In the genomic region with DNA sequence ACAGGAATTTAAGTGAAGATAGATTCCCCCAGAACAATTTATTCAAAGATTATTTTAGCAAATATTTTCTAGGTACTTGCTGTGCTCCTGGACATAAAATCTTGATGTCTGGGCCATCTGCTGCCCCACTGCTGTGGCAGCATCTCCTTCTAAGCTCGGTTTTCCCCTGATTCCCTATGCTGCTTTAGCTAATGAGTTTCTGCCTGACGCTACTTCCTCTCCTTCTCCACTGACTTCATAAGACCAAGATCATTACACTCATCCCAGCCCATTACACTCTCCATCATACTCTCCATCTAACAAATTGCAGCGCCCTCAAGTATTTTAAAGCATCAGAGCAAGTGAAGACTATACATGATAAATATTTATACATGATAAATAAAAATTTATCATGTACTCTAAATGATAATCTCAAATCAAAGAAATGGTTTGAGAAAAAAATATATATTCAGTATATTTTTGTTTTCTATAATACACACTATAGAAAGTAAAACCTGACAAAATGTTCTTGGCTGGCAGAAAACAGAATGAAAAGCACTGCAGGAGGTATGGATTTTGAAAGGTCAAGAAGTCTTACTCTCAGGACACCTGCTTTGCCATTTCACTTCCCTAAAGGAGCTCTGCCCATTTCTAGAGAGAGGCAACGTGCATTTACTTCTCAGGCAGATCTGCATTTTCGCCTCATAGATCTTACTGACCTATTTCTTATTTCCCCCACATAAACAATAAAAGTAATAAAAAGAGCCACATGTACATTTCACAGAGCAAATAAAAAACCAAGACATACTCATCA, we compare ENCODE assay signal across 15 cellular contexts.
A peak's percentile ranks its signal among the peaks of the same experiment; 100 is the strongest.
DNase-seq lines count a peak whose midpoint lies in the region; ATAC-seq lines count a peak whose summit lies in the region.
"Had no signal": no experiment of that assay in that cellular context is flagged by ENCODE, and none has a peak within 500 bp of the region (broad histone marks: within the 10 kb centered on the region; RNA-seq: fewer than 3 reads in every experiment).

No MANE protein-coding gene starts in this region.

- intact Hi-C loops in cardiac septum (cut with DNase I), result no loop called here

- H3K4me1 Mint-ChIP-seq in stimulated activated memory B cell treated with anti-CD40 and anti-IgM and Interleukin-4, amounts not matched to agents 10 μg/mL and 1 μg/mL and 100 μg/mL, for 72 hours, result peaks cover 7% of the 10 kb centered on the region
- H3K4me1 Mint-ChIP-seq: mesothelial cell of epicardium had no signal

- no peaks in the 10 kb centered on the region for H3K36me3 Mint-ChIP-seq in stimulated activated memory B cell treated with anti-CD40 and anti-IgM and Interleukin-4, amounts not matched to agents 10 μg/mL and 1 μg/mL and 100 μg/mL, for 72 hours
- H3K36me3 Mint-ChIP-seq: CD4-positive, alpha-beta memory T cell; mesothelial cell of epicardium had no signal

- no peak overlapping the region for H3K4me3 Mint-ChIP-seq in stimulated activated memory B cell treated with anti-CD40 and anti-IgM and Interleukin-4, amounts not matched to agents 10 μg/mL and 1 μg/mL and 100 μg/mL, for 72 hours
- H3K4me3 Mint-ChIP-seq: CD4-positive, alpha-beta memory T cell; mesothelial cell of epicardium had no signal

- ATAC-seq in GM21786 (IDR thresholded peaks at IDR 0.05; ENCODE audit: unreplicated experiment) (peak; percentile 78), HG03159 (IDR thresholded peaks at IDR 0.05; ENCODE audit: unreplicated experiment) (peak; percentile 67)
- ATAC-seq in stimulated activated memory B cell treated with anti-CD40 and anti-IgM and Interleukin-4, amounts not matched to agents 10 μg/mL and 1 μg/mL and 100 μg/mL, for 72 hours, result no peak

- peaks cover 10% of the 10 kb centered on the region for H3K27me3 Mint-ChIP-seq in stimulated activated memory B cell treated with anti-CD40 and anti-IgM and Interleukin-4, amounts not matched to agents 10 μg/mL and 1 μg/mL and 100 μg/mL, for 72 hours
- H3K27me3 Mint-ChIP-seq: CD4-positive, alpha-beta memory T cell had no signal

- DNase-seq in NCI-H146 (lab: John Stamatoyannopoulos, UW), result peak; percentile 9
- DNase-seq in NCI-H146 treated with DMSO at 0.1 percent for 48 hours (lab: John Stamatoyannopoulos, UW; ENCODE audit: unreplicated experiment), result no peak
- DNase-seq in NCI-H2029 (lab: John Stamatoyannopoulos, UW), result no peak
- no peak for DNase-seq in NCI-H128 (lab: John Stamatoyannopoulos, UW; ENCODE audit: unreplicated experiment)
- no peak for DNase-seq in cardiac septum (ENCODE audit: low spot score)
- DNase-seq: CD4-positive, alpha-beta memory T cell; EL; NCI-H2081; small intestine; stomach; T-helper 2 cell had no signal

- no peak overlapping the region for H3K27ac Mint-ChIP-seq in stimulated activated memory B cell treated with anti-CD40 and anti-IgM and Interleukin-4, amounts not matched to agents 10 μg/mL and 1 μg/mL and 100 μg/mL, for 72 hours
- H3K27ac Mint-ChIP-seq: CD4-positive, alpha-beta memory T cell; mesothelial cell of epicardium had no signal

- H3K9me3 Mint-ChIP-seq in stimulated activated memory B cell treated with anti-CD40 and anti-IgM and Interleukin-4, amounts not matched to agents 10 μg/mL and 1 μg/mL and 100 μg/mL, for 72 hours, result peaks cover 4% of the 10 kb centered on the region
- H3K9me3 Mint-ChIP-seq: mesothelial cell of epicardium had no signal
